19 cellular contexts compared by ENCODE assay signal in genomic region chr13:43432948-43433347, GRCh38.
"Had no signal": no experiment of that assay in that cellular context is flagged by ENCODE, and none has a peak within 500 bp of the region (broad histone marks: within the 10 kb centered on the region; RNA-seq: fewer than 3 reads in every experiment).

No MANE protein-coding gene starts in this region.

- H3K4me1 ChIP-seq: esophagus squamous epithelium, gastroesophageal sphincter had no signal

- H3K4me3 ChIP-seq: esophagus squamous epithelium, gastroesophageal sphincter, lung, skin epidermis, tibial artery had no signal

- H3K9me3 ChIP-seq: esophagus squamous epithelium, gastroesophageal sphincter, tibial artery had no signal

- DNase-seq: activated CD4-positive, alpha-beta memory T cell treated with anti-CD3 and anti-CD28 coated beads, Interleukin-2, amount 10 ng/mL, durations not matched to agents 7 days and 5 days; activated CD4-positive, alpha-beta T cell treated with anti-CD3 and anti-CD28 coated beads for 48 hours; activated effector memory CD4-positive, alpha-beta T cell treated with anti-CD3 and anti-CD28 coated beads, Interleukin-2, amount 50 U/mL, for 16 hours; activated naive CD4-positive, alpha-beta T cell treated with anti-CD3 and anti-CD28 coated beads, Interleukin-2, amount 10 ng/mL, durations not matched to agents 7 days and 5 days; activated T-cell treated with anti-CD3 and anti-CD28 coated beads for 4 hours; amygdala; cerebellar nuclear complex; cortex of kidney; endodermal cell; esophagus squamous epithelium; islet precursor cell; left colon; naive thymus-derived CD8-positive, alpha-beta T cell; stimulated activated CD4-positive, alpha-beta T cell treated with anti-CD3 and anti-CD28 coated beads, Interleukin-1b, Interleukin-23, amount 100 ng/mL, for 48 hours; stimulated activated naive CD8-positive, alpha-beta T cell treated with anti-CD3 and anti-CD28 coated beads, Interleukin-15, amount 100 ng/mL, for 72 hours; tibial artery had no signal

- ATAC-seq: gastroesophageal sphincter; left colon; naive thymus-derived CD8-positive, alpha-beta T cell; stimulated activated naive CD8-positive, alpha-beta T cell treated with anti-CD3 and anti-CD28 coated beads, Interleukin-15, amount 100 ng/mL, for 72 hours had no signal

- H3K36me3 ChIP-seq: esophagus squamous epithelium, gastroesophageal sphincter, tibial artery had no signal

- H3K27ac ChIP-seq: esophagus squamous epithelium, gastroesophageal sphincter, skin epidermis, tibial artery had no signal

- H3K27me3 ChIP-seq: esophagus squamous epithelium, gastroesophageal sphincter, tibial artery had no signal
